5 cellular contexts compared by ENCODE assay signal in the genomic region with DNA sequence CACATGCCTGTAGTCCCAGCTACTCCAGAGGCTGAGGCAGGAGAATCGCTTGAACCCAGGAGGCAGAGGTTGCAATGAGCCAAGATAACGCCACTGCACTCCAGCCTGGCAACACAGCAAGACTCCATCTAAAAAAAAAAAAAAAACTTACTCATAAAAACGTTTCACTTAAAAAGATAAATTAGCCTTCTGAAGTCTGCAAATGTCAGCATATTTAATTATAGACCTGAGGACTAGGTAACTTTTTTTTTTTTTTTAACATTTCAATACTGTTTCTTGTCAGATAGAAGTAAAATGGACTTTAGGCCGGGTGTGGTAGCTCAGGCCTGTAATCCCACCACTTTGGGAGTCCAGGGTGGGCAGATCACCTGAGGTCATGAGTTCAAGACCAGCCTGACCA. TPM values are rescaled to one million over a fixed set of nuclear protein-coding genes. Genes with fewer than 3 reads are reported as not detected.
"Had no signal": no experiment of that assay in that cellular context is flagged by ENCODE, and none has a peak within 500 bp of the region (broad histone marks: within the 10 kb centered on the region; RNA-seq: fewer than 3 reads in every experiment).

No MANE protein-coding gene starts in this region.

RNA-seq across cellular contexts. Expression of gene SLC25A2, which starts 13.1 kb away (rescaled TPM):
- total RNA-seq: NCI-H460, Right ventricle myocardium inferior, SJCRH30 had no signal

RNA-seq across cellular contexts. Expression of gene PCDHGA3, which starts 26.7 kb away (rescaled TPM):
- total RNA-seq: NCI-H460, PC-9, SK-MEL-5 had no signal
